8 cellular contexts compared by ENCODE assay signal in genomic region chr4:47668810-47669408, GRCh38.
DNase-seq lines count a peak whose midpoint lies in the region; ATAC-seq and TF ChIP-seq lines count a peak whose summit lies in the region.

No MANE protein-coding gene starts in this region.

- no peak overlapping the region for H2BK15ac ChIP-seq in mesendoderm (replicated peaks; ENCODE audit: low read depth)

- no peaks in the 10 kb centered on the region for H3K79me1 ChIP-seq in mesendoderm (ENCODE audit: low read length)

- no peaks in the 10 kb centered on the region for H3K4me1 ChIP-seq in PC-9 (replicated peaks; ENCODE audit: insufficient read depth)
- H3K4me1 ChIP-seq in mesendoderm (ENCODE audit: control insufficient read depth, low read depth, low read length) = no peaks in the 10 kb centered on the region
- H3K4me1 ChIP-seq in suprapubic skin = no peaks in the 10 kb centered on the region

- no peak overlapping the region for H3K23ac ChIP-seq in mesendoderm (ENCODE audit: low read length)

- no peak overlapping the region for H2BK120ac ChIP-seq in mesendoderm (ENCODE audit: low read depth, low read length)

- H3K79me2 ChIP-seq in PC-9 (ENCODE audit: low read depth) = no peaks in the 10 kb centered on the region
- H3K79me2 ChIP-seq in mesendoderm (ENCODE audit: control insufficient read depth, insufficient read depth, low read length) = no peaks in the 10 kb centered on the region

- H3K18ac ChIP-seq in mesendoderm (ENCODE audit: low read length) = no peak overlapping the region

- H3K56ac ChIP-seq in mesendoderm (ENCODE audit: low read length) = no peak overlapping the region

- H3K4me3 ChIP-seq in PC-9 (no peak overlapping the region), mesendoderm (ENCODE audit: low read length) (no peak overlapping the region), suprapubic skin (no peak overlapping the region)

- no peak overlapping the region for H3K27ac ChIP-seq in PC-9
- H3K27ac ChIP-seq in mesendoderm (ENCODE audit: low read depth, low read length) = no peak overlapping the region
- H3K27ac ChIP-seq in suprapubic skin = no peak overlapping the region

- no peak overlapping the region for H4K5ac ChIP-seq in mesendoderm (ENCODE audit: low read length)

- no peak overlapping the region for H2AFZ ChIP-seq in PC-9

- H3F3A ChIP-seq in PC-9 (ENCODE audit: insufficient read depth, low read depth) = no peaks in the 10 kb centered on the region

- H3K4me2 ChIP-seq in PC-9 = no peak overlapping the region
- no peak overlapping the region for H3K4me2 ChIP-seq in mesendoderm (ENCODE audit: low read length)

- no peak overlapping the region for H4K8ac ChIP-seq in mesendoderm (ENCODE audit: low read depth, low read length)

- H3K4ac ChIP-seq in mesendoderm (ENCODE audit: low read depth, low read length) = no peak overlapping the region

- H2AK5ac ChIP-seq in mesendoderm (ENCODE audit: low read length) = no peak overlapping the region

- no peak overlapping the region for H3K9ac ChIP-seq in mesendoderm (ENCODE audit: low read length)

- POLR2A ChIA-PET in PC-9 (lab: Charles Lee; ENCODE audit: unreplicated experiment) = no interaction called here

- H3K9me3 ChIP-seq in PC-9 (ENCODE audit: insufficient read depth, low read depth) (no peaks in the 10 kb centered on the region), suprapubic skin (no peaks in the 10 kb centered on the region)

- no peak for TF ChIP-seq POLR2A in suprapubic skin (IDR thresholded peaks at IDR 0.05)

- H3K36me3 ChIP-seq in PC-9 (ENCODE audit: low read depth) (no peaks in the 10 kb centered on the region), mesendoderm (ENCODE audit: control insufficient read depth, insufficient read depth, low read length) (no peaks in the 10 kb centered on the region), suprapubic skin (no peaks in the 10 kb centered on the region)

- no peaks in the 10 kb centered on the region for H4K20me1 ChIP-seq in PC-9 (ENCODE audit: insufficient read depth)

- DNase-seq in D341Med (ENCODE audit: low spot score) (peak; percentile 51), PC-9 (peak in 1 of 2 experiments; percentile 3), dermis blood vessel endothelial cell (peak; percentile 75), mesendoderm (peak; percentile 36), suprapubic skin (ENCODE audit: low spot score in 2 of 2) (no peak), NCI-H2107 (lab: John Stamatoyannopoulos, UW) (no peak)

- no peak for TF ChIP-seq EP300 in suprapubic skin (IDR thresholded peaks at IDR 0.05)

- intact Hi-C loops in PC-9 (cut with micrococcal nuclease; ENCODE audit: unreplicated experiment) = loop anchor here (5.0 kb wide), 1 partner anchor 168 kb away; the partner anchor contains the start of gene CORIN

- no peaks in the 10 kb centered on the region for H3K27me3 ChIP-seq in PC-9 (ENCODE audit: insufficient read depth, low read depth)
- no peaks in the 10 kb centered on the region for H3K27me3 ChIP-seq in mesendoderm (ENCODE audit: insufficient read depth, low read length, poor library complexity)
- no peaks in the 10 kb centered on the region for H3K27me3 ChIP-seq in suprapubic skin

- CTCF ChIA-PET in PC-9 (lab: Charles Lee) = interaction anchor here (1.0 kb wide), 2 partner anchors 168 to 265 kb away, joined by 5 to 6 read pairs; partner anchors contain the start of gene CORIN

- TF ChIP-seq CTCF in PC-9 (conservative IDR thresholded peaks at IDR 0.05) (peak; percentile 83), suprapubic skin (IDR thresholded peaks at IDR 0.05) (peak in 1 of 2 donors; percentile 56)

- ATAC-seq in GM18909 (IDR thresholded peaks at IDR 0.05; ENCODE audit: poor library complexity, unreplicated experiment) (peak; percentile 87), HG03520 (IDR thresholded peaks at IDR 0.05; ENCODE audit: unreplicated experiment) (peak; percentile 74)

- WGBS in mesendoderm (ENCODE audit: extremely low coverage, insufficient coverage, low lambda C conversion rate) = 92% methylated on average over 1 of the region's 11 CpGs
- WGBS in suprapubic skin = 32% methylated on average over 11 of the region's 11 CpGs

- H2BK5ac ChIP-seq in mesendoderm (ENCODE audit: low read length) = no peak overlapping the region

- H3K9me2 ChIP-seq in PC-9 (ENCODE audit: insufficient read depth) = no peaks in the 10 kb centered on the region

- BruUV-seq in PC-9 (replicated peaks; lab: Mats Ljungman, UMichigan) = no TSS peak

Comparison
In these comparisons a context has a peak if more than half of its experiments do, and no peak if none do; other contexts are left out.
1. DNase-seq: peak in D341Med (single experiment), dermis blood vessel endothelial cell (single experiment) and mesendoderm (single experiment); none in suprapubic skin (0 of 2) and NCI-H2107 (single experiment).